Comparison of ENCODE assay signal across 8 cellular contexts in the genomic region with DNA sequence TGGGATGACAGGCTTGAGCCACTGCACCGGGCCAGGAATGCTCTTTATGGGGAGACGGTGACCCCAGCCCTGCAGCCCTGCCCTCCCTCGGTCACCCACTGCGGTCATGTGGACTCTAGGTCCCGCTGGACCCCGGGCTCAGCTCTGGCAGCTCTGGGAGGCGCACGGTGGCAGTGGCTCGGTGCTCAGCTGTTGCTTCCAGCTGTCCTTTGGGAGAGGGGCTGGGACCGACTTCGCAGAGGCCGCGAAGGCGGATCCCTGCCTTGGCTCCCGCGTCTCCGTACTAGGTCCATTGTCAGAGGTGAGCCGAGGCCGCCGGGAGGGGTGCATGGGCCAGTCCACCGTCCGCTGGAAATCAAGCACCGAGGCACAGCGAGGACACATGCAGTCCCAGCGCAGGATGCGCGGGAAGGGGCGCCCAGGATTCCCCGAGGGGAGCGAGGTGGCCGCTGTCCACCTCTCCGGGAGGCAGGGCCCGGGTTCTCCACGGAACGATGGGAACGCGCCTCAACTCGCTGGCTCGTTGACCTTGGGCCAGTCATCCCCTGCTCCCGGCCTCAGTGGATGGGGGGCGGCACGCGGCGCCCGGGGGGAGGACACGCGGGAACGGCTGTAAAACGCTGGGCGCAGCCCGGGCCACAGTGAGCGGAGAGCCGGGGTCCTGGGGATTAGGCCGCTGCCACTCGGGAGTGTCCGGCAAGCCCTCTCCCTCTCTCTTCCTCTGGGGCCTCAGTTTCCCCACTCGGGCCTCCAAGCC. TPM values are rescaled to one million over a fixed set of nuclear protein-coding genes. Genes with fewer than 3 reads are reported as not detected.
DNase-seq lines count a peak whose midpoint lies in the region; ATAC-seq and TF ChIP-seq lines count a peak whose summit lies in the region.

No MANE protein-coding gene starts in this region.

- intact Hi-C loops in activated T-helper 2 cell treated with anti-CD3 and anti-CD28 coated beads, Interferon-gamma antibody, Interleukin-2, Interleukin-4, amounts not matched to agents 10 μg/mL and 5 μg/mL and 100 μg/mL, durations not matched to agents 14 hours and 24 hours and 36 hours (cut with micrococcal nuclease), result no loop called here

- no peak overlapping the region for H3K9ac ChIP-seq in iPS-15b (ENCODE audit: low read depth, low read length)
- peak overlapping the region; percentile 10 to 77 (median 62) for H3K9ac ChIP-seq in skeletal muscle tissue (ENCODE audit: low read depth in 1 of 3, low read length in 3 of 3)

- no peak overlapping the region for H3K27ac ChIP-seq in GM23338 (ENCODE audit: low read depth)
- peak overlapping the region; percentile 30 for H3K27ac ChIP-seq in skeletal muscle tissue (ENCODE audit: low read depth, low read length)

- no peaks in the 10 kb centered on the region for H3F3A ChIP-seq in GM23338 (replicated peaks; ENCODE audit: low read depth)

- H3K9me2 ChIP-seq in GM23338 (ENCODE audit: insufficient read depth), result no peaks in the 10 kb centered on the region

- DNase-seq in GM23338 (ENCODE audit: low spot score) (no peak), NCI-H1092 treated with DMSO at 0.1 percent for 48 hours (lab: John Stamatoyannopoulos, UW) (no peak), DMS53 treated with DMSO at 0.1 percent for 48 hours (lab: John Stamatoyannopoulos, UW; ENCODE audit: unreplicated experiment) (no peak), HuH-7 (ENCODE audit: low spot score) (no peak)
- no peak for DNase-seq in activated T-helper 2 cell treated with anti-CD3 and anti-CD28 coated beads, Interferon-gamma antibody, Interleukin-2, Interleukin-4, amounts not matched to agents 10 μg/mL and 5 μg/mL and 100 μg/mL, durations not matched to agents 14 hours and 24 hours and 36 hours (ENCODE audit: low spot score)

- H3K36me3 ChIP-seq in GM23338 (ENCODE audit: insufficient read depth) (no peaks in the 10 kb centered on the region), iPS-15b (ENCODE audit: control insufficient read depth, insufficient read depth, low read length) (peaks cover 5% of the 10 kb centered on the region), skeletal muscle tissue (ENCODE audit: control insufficient read depth in 3 of 3, insufficient read depth in 3 of 3, low read length in 3 of 3) (no peaks in the 10 kb centered on the region)

- peak overlapping the region; percentile 95 for H2AFZ ChIP-seq in GM23338

- H4K20me1 ChIP-seq in GM23338 (replicated peaks; ENCODE audit: insufficient read depth), result no peaks in the 10 kb centered on the region; the same call in 1 of the 2 replicates

- peaks cover 13% of the 10 kb centered on the region for H3K27me3 ChIP-seq in GM23338 (ENCODE audit: insufficient read depth)
- peaks cover 13% of the 10 kb centered on the region for H3K27me3 ChIP-seq in iPS-15b (ENCODE audit: control insufficient read depth, insufficient read depth, low read length)
- H3K27me3 ChIP-seq in skeletal muscle tissue (ENCODE audit: control insufficient read depth in 3 of 3, insufficient read depth in 3 of 3, low read length in 3 of 3), result peaks cover 16 to 29% (median 24%) of the 10 kb centered on the region in 3 donors

- no peak overlapping the region for H3K27ac Mint-ChIP-seq in GM23338
- no peak overlapping the region for H3K27ac Mint-ChIP-seq in activated T-helper 2 cell treated with anti-CD3 and anti-CD28 coated beads, Interferon-gamma antibody, Interleukin-2, Interleukin-4, amounts not matched to agents 10 μg/mL and 5 μg/mL and 100 μg/mL, durations not matched to agents 14 hours and 24 hours and 36 hours

- peak overlapping the region; percentile 74 for H3K4me3 Mint-ChIP-seq in GM23338
- H3K4me3 Mint-ChIP-seq in activated T-helper 2 cell treated with anti-CD3 and anti-CD28 coated beads, Interferon-gamma antibody, Interleukin-2, Interleukin-4, amounts not matched to agents 10 μg/mL and 5 μg/mL and 100 μg/mL, durations not matched to agents 14 hours and 24 hours and 36 hours (ENCODE audit: low read depth), result peak overlapping the region; percentile 37

- H3K4me3 ChIP-seq in GM23338 (peak overlapping the region; percentile 89), iPS-15b (ENCODE audit: low read depth, low read length) (peak overlapping the region; percentile 65), skeletal muscle tissue (ENCODE audit: low read length in 3 of 3) (peak overlapping the region; percentile 56 to 69 (median 65))

- peaks cover 24% of the 10 kb centered on the region for H3K27me3 Mint-ChIP-seq in GM23338 (ENCODE audit: insufficient read depth, low read depth, poor library complexity)
- peaks cover 7% of the 10 kb centered on the region for H3K27me3 Mint-ChIP-seq in activated T-helper 2 cell treated with anti-CD3 and anti-CD28 coated beads, Interferon-gamma antibody, Interleukin-2, Interleukin-4, amounts not matched to agents 10 μg/mL and 5 μg/mL and 100 μg/mL, durations not matched to agents 14 hours and 24 hours and 36 hours (ENCODE audit: low read depth)

- H3K79me2 ChIP-seq in GM23338 (replicated peaks; ENCODE audit: insufficient read depth), result no peaks in the 10 kb centered on the region

- H3K4me2 ChIP-seq in GM23338, result peak overlapping the region; percentile 90

- no peaks in the 10 kb centered on the region for H3K9me3 Mint-ChIP-seq in GM23338
- H3K9me3 Mint-ChIP-seq in activated T-helper 2 cell treated with anti-CD3 and anti-CD28 coated beads, Interferon-gamma antibody, Interleukin-2, Interleukin-4, amounts not matched to agents 10 μg/mL and 5 μg/mL and 100 μg/mL, durations not matched to agents 14 hours and 24 hours and 36 hours, result no peaks in the 10 kb centered on the region

- H3K36me3 Mint-ChIP-seq in GM23338 (ENCODE audit: low read depth), result peaks cover 14% of the 10 kb centered on the region; the same call in 1 of the 3 replicates
- H3K36me3 Mint-ChIP-seq in activated T-helper 2 cell treated with anti-CD3 and anti-CD28 coated beads, Interferon-gamma antibody, Interleukin-2, Interleukin-4, amounts not matched to agents 10 μg/mL and 5 μg/mL and 100 μg/mL, durations not matched to agents 14 hours and 24 hours and 36 hours (ENCODE audit: low read depth), result peaks cover 4% of the 10 kb centered on the region

- no peaks in the 10 kb centered on the region for H3K9me3 ChIP-seq in iPS-15b (ENCODE audit: control insufficient read depth, insufficient read depth, low read length)
- H3K9me3 ChIP-seq in skeletal muscle tissue (ENCODE audit: control insufficient read depth in 3 of 3, low read length in 3 of 3), result no peaks in the 10 kb centered on the region

- H3K4me1 ChIP-seq in GM23338 (ENCODE audit: insufficient read depth) (no peaks in the 10 kb centered on the region), iPS-15b (ENCODE audit: control insufficient read depth, insufficient read depth, low read length) (no peaks in the 10 kb centered on the region), skeletal muscle tissue (ENCODE audit: control insufficient read depth in 3 of 3, insufficient read depth in 3 of 3, low read length in 3 of 3) (peaks cover 0 to 20% (median 12%) of the 10 kb centered on the region in 3 donors)

- TF ChIP-seq CTCF in GM23338 (conservative IDR thresholded peaks at IDR 0.05; ENCODE audit: low read depth in 2 of 2), result no peak

- H3K4me1 Mint-ChIP-seq in GM23338, result peaks cover 2% of the 10 kb centered on the region; the same call in 2 of the 3 replicates
- peaks cover 3% of the 10 kb centered on the region for H3K4me1 Mint-ChIP-seq in activated T-helper 2 cell treated with anti-CD3 and anti-CD28 coated beads, Interferon-gamma antibody, Interleukin-2, Interleukin-4, amounts not matched to agents 10 μg/mL and 5 μg/mL and 100 μg/mL, durations not matched to agents 14 hours and 24 hours and 36 hours (ENCODE audit: low read depth)

- ATAC-seq in GM23338 (peak; percentile 55), HG03280 (IDR thresholded peaks at IDR 0.05; ENCODE audit: unreplicated experiment) (no peak)

TF ChIP-seq in GM23338, 12 proteins besides CTCF, POLR2A, EP300 and RAD21 (continues in another document):
- no peak for TF ChIP-seq ZNF331 (CRISPR knock-in tag; IDR thresholded peaks at IDR 0.05; ENCODE audit: low read depth)
- no peak for TF ChIP-seq NANOG (IDR thresholded peaks at IDR 0.05; ENCODE audit: borderline replicate concordance)
- no peak for TF ChIP-seq ZNF114 (CRISPR knock-in tag; IDR thresholded peaks at IDR 0.05)
- TF ChIP-seq CREB1 (CRISPR knock-in tag; IDR thresholded peaks at IDR 0.05; ENCODE audit: low read depth), result no peak
- no peak for TF ChIP-seq POLR2AphosphoS5 (IDR thresholded peaks at IDR 0.05; ENCODE audit: low read depth)
- no peak for TF ChIP-seq EZH2 (IDR thresholded peaks at IDR 0.05; ENCODE audit: low read depth, unreplicated experiment)

RNA-seq across cellular contexts. Expression of a gene that starts 0.7 kb away (rescaled TPM):
- 15.7 and 22.4 TPM in 2 replicates for total RNA-seq in GM23338 (2014; rRNA removed; shearing (Covaris generic))
- 3.7 and 4.9 TPM in 2 replicates for polyA plus RNA-seq in GM23338 (2016; fragmentation: Nextera tagmentation; extraction: Ambion mirVana)
- total RNA-seq in activated T-helper 2 cell treated with anti-CD3 and anti-CD28 coated beads, Interferon-gamma antibody, Interleukin-2, Interleukin-4, amounts not matched to agents 10 μg/mL and 5 μg/mL and 100 μg/mL, durations not matched to agents 14 hours and 24 hours and 36 hours, result 6.8 and 7.4 TPM in 2 replicates
- total RNA-seq in skeletal muscle tissue, result 2.6 TPM

RNA-seq across cellular contexts. Expression of a gene that starts 41.9 kb away (rescaled TPM):
- total RNA-seq in GM23338 (2014; rRNA removed; shearing (Covaris generic)), result 15.5 and 20.3 TPM in 2 replicates
- polyA plus RNA-seq in GM23338 (2016; fragmentation: Nextera tagmentation; extraction: Ambion mirVana), result 6.1 and 8.6 TPM in 2 replicates
- total RNA-seq in activated T-helper 2 cell treated with anti-CD3 and anti-CD28 coated beads, Interferon-gamma antibody, Interleukin-2, Interleukin-4, amounts not matched to agents 10 μg/mL and 5 μg/mL and 100 μg/mL, durations not matched to agents 14 hours and 24 hours and 36 hours, result 78.8 and 85.8 TPM in 2 replicates
- total RNA-seq in skeletal muscle tissue, result 26.1 TPM

RNA-seq across cellular contexts. Expression of a gene that starts 46.1 kb away (rescaled TPM):
- not detected in 2 replicates for total RNA-seq in GM23338 (2014; rRNA removed; shearing (Covaris generic))
- not detected in 2 replicates for polyA plus RNA-seq in GM23338 (2016; fragmentation: Nextera tagmentation; extraction: Ambion mirVana)
- not detected in 2 replicates for total RNA-seq in activated T-helper 2 cell treated with anti-CD3 and anti-CD28 coated beads, Interferon-gamma antibody, Interleukin-2, Interleukin-4, amounts not matched to agents 10 μg/mL and 5 μg/mL and 100 μg/mL, durations not matched to agents 14 hours and 24 hours and 36 hours
- total RNA-seq in skeletal muscle tissue, result not detected
